In genomic region chr2:27966466-27966865, GRCh38 we compare ENCODE assay signal across 11 cellular contexts.
DNase-seq lines count a peak whose midpoint lies in the region; ATAC-seq and TF ChIP-seq lines count a peak whose summit lies in the region.
"Had no signal": no experiment of that assay in that cellular context is flagged by ENCODE, and none has a peak within 500 bp of the region (broad histone marks: within the 10 kb centered on the region; RNA-seq: fewer than 3 reads in every experiment).

No MANE protein-coding gene starts in this region.

- H3K4me3 ChIP-seq in LNCaP clone FGC (ENCODE audit: low read depth, low read length) = no peak overlapping the region
- H3K4me3 ChIP-seq in endocrine pancreas (ENCODE audit: control insufficient read depth, insufficient read depth, low read length) = peak overlapping the region; percentile 52
- no peak overlapping the region for H3K4me3 ChIP-seq in naive thymus-derived CD4-positive, alpha-beta T cell (ENCODE audit: low read length)
- no peak overlapping the region for H3K4me3 ChIP-seq in sigmoid colon
- H3K4me3 ChIP-seq: Peyer's patch had no signal

- TF ChIP-seq POLR2A in sigmoid colon (IDR thresholded peaks at IDR 0.05) = no peak

- H3K4me1 ChIP-seq in endocrine pancreas (ENCODE audit: control insufficient read depth, insufficient read depth, low read length) (peaks cover 17% of the 10 kb centered on the region), sigmoid colon (peaks cover 0 to 12% (median 0%) of the 10 kb centered on the region in 4 donors)
- H3K4me1 ChIP-seq in naive thymus-derived CD4-positive, alpha-beta T cell (ENCODE audit: control insufficient read depth in 2 of 2, insufficient read depth in 2 of 2, low read length in 2 of 2) = peaks cover 14 to 18% of the 10 kb centered on the region in 2 donors

- no peak for ATAC-seq in naive thymus-derived CD4-positive, alpha-beta T cell
- no peak for ATAC-seq in GM21367 (IDR thresholded peaks at IDR 0.05; ENCODE audit: unreplicated experiment)

- H3K36me3 ChIP-seq in endocrine pancreas (ENCODE audit: control insufficient read depth, insufficient read depth, low read length) (no peaks in the 10 kb centered on the region), sigmoid colon (no peaks in the 10 kb centered on the region)
- no peaks in the 10 kb centered on the region for H3K36me3 ChIP-seq in naive thymus-derived CD4-positive, alpha-beta T cell (ENCODE audit: control insufficient read depth in 2 of 3, insufficient read depth in 3 of 3, low read length in 3 of 3)
- H3K36me3 ChIP-seq: Peyer's patch, WERI-Rb-1 had no signal

- TF ChIP-seq CTCF in LNCaP clone FGC (IDR thresholded peaks at IDR 0.05; ENCODE audit: control insufficient read depth, extremely low read depth, insufficient read depth) = no peak
- TF ChIP-seq CTCF in sigmoid colon (IDR thresholded peaks at IDR 0.05) = no peak

- H3K27me3 ChIP-seq in endocrine pancreas (ENCODE audit: control insufficient read depth, insufficient read depth, low read length) (no peaks in the 10 kb centered on the region), sigmoid colon (no peaks in the 10 kb centered on the region)
- no peaks in the 10 kb centered on the region for H3K27me3 ChIP-seq in naive thymus-derived CD4-positive, alpha-beta T cell (ENCODE audit: control insufficient read depth in 2 of 2, insufficient read depth in 2 of 2, low read length in 2 of 2)
- H3K27me3 ChIP-seq: Peyer's patch had no signal

- intact Hi-C loops in naive thymus-derived CD4-positive, alpha-beta T cell (cut with micrococcal nuclease) = loop anchor here in 1 of 2 donors (1.0 to 10.0 kb wide), 3 partner anchors 11 to 288 kb away; partner anchors contain the start of gene MRPL33
- intact Hi-C loops in sigmoid colon (cut with DNase I) = no loop called here

- CTCF ChIA-PET in naive thymus-derived CD4-positive, alpha-beta T cell (lab: Charles Lee) = no interaction called here

- DNase-seq in AG20443 (ENCODE audit: low spot score) (peak; percentile 29), LNCaP clone FGC (ENCODE audit: low read depth) (peak; percentile 97), SW480 (ENCODE audit: low spot score) (no peak), NCI-H1417 (lab: John Stamatoyannopoulos, UW) (no peak), sigmoid colon (no peak)
- no peak for DNase-seq in naive thymus-derived CD4-positive, alpha-beta T cell
- DNase-seq: Calu3, Peyer's patch, WERI-Rb-1 had no signal

- H3K36me3 Mint-ChIP-seq in naive thymus-derived CD4-positive, alpha-beta T cell = peaks cover 15 to 56% (median 39%) of the 10 kb centered on the region in 5 donors

- no peaks in the 10 kb centered on the region for H3K27me3 Mint-ChIP-seq in naive thymus-derived CD4-positive, alpha-beta T cell

- POLR2A ChIA-PET in naive thymus-derived CD4-positive, alpha-beta T cell (lab: Charles Lee) = interaction anchor here (0.6 kb wide), 1 partner anchor 75 kb away, joined by 3 read pairs; no protein-coding TSS in a partner anchor

- 86 to 94% methylated on average over 3 of the region's 3 CpGs for WGBS in sigmoid colon, 2 donors

- no peak overlapping the region for H3K27ac ChIP-seq in naive thymus-derived CD4-positive, alpha-beta T cell (ENCODE audit: low read depth, low read length)
- no peak overlapping the region for H3K27ac ChIP-seq in sigmoid colon
- H3K27ac ChIP-seq: Peyer's patch, WERI-Rb-1 had no signal

- H3K9ac ChIP-seq in endocrine pancreas (ENCODE audit: control insufficient read depth, insufficient read depth, low read length) = no peak overlapping the region

- TF ChIP-seq EP300 in sigmoid colon (IDR thresholded peaks at IDR 0.05) = no peak

- peaks cover 10 to 31% (median 16%) of the 10 kb centered on the region in 11 donors for H3K9me3 Mint-ChIP-seq in naive thymus-derived CD4-positive, alpha-beta T cell

- peak overlapping the region in 8 of 9 donors; percentile 3 to 93 (median 70) for H3K27ac Mint-ChIP-seq in naive thymus-derived CD4-positive, alpha-beta T cell

- no peaks in the 10 kb centered on the region for H3K9me3 ChIP-seq in endocrine pancreas (ENCODE audit: control insufficient read depth, low read length)
- peaks cover 0 to 11% (median 0%) of the 10 kb centered on the region in 3 experiments for H3K9me3 ChIP-seq in naive thymus-derived CD4-positive, alpha-beta T cell (ENCODE audit: control insufficient read depth in 2 of 3, low read length in 3 of 3)
- peaks cover 0 to 15% (median 0%) of the 10 kb centered on the region in 4 donors for H3K9me3 ChIP-seq in sigmoid colon

- H3K4me3 Mint-ChIP-seq in naive thymus-derived CD4-positive, alpha-beta T cell = peak overlapping the region in 9 of 10 donors; percentile 4 to 84 (median 38)

- peaks cover 22 to 55% (median 37%) of the 10 kb centered on the region in 7 donors for H3K4me1 Mint-ChIP-seq in naive thymus-derived CD4-positive, alpha-beta T cell

Comparison
In these comparisons a context has a peak if more than half of its experiments do, and no peak if none do; other contexts are left out.
1. DNase-seq: peak in AG20443 (single experiment) and LNCaP clone FGC (single experiment); none in naive thymus-derived CD4-positive, alpha-beta T cell (0 of 9), SW480 (single experiment), NCI-H1417 (0 of 3) and sigmoid colon (single experiment).